1 cellular context compared by ENCODE assay signal in genomic region chr3:86554346-86554745, GRCh38.
TF ChIP-seq lines count a peak whose summit lies in the region.

No MANE protein-coding gene starts in this region.

TF ChIP-seq in GM23338, 12 proteins besides CTCF, POLR2A, EP300 and RAD21 (continued from another document):
- no peak for TF ChIP-seq ZNF462 (CRISPR knock-in tag; IDR thresholded peaks at IDR 0.05)
- TF ChIP-seq ZNF114 (CRISPR knock-in tag; IDR thresholded peaks at IDR 0.05), result no peak
- no peak for TF ChIP-seq POLR2AphosphoS5 (IDR thresholded peaks at IDR 0.05; ENCODE audit: low read depth)
TF ChIP-seq in GM23338: peak in this region for 0.
